In genomic region chr6:44110966-44111365, GRCh38 we compare ENCODE assay signal across 1 cellular context.
TF ChIP-seq lines count a peak whose summit lies in the region.

No MANE protein-coding gene starts in this region.

TF ChIP-seq in HCT116, 20 proteins besides CTCF, POLR2A, EP300 and RAD21 (continued from another document):
- TF ChIP-seq REST (IDR thresholded peaks at IDR 0.05; ENCODE audit: low read depth) (no peak), ZFX (IDR thresholded peaks at IDR 0.05) (no peak), ELF1 (IDR thresholded peaks at IDR 0.05; ENCODE audit: borderline replicate concordance, low read depth) (no peak), EZH2 (IDR thresholded peaks at IDR 0.05) (no peak), ZNF274 (IDR thresholded peaks at IDR 0.05; ENCODE audit: low read depth, low read length) (no peak), YY1 (IDR thresholded peaks at IDR 0.05; ENCODE audit: extremely low read depth, insufficient replicate concordance, low read depth, low read length) (no peak), POLR2AphosphoS5 (IDR thresholded peaks at IDR 0.05; ENCODE audit: low read depth, low read length) (no peak), FOSL1 (IDR thresholded peaks at IDR 0.05; ENCODE audit: low read depth) (no peak)
